In genomic region chr19:18192673-18193387, GRCh38 we compare ENCODE assay signal across 8 cellular contexts. TPM values are rescaled to one million over a fixed set of nuclear protein-coding genes. Genes with fewer than 3 reads are reported as not detected.
DNase-seq lines count a peak whose midpoint lies in the region; ATAC-seq and TF ChIP-seq lines count a peak whose summit lies in the region.

TSS of gene MPV17L2 (plus strand) at chr19:18193218. CDS start at chr19:18193282, 64 bp downstream.

- H3K36me3 Mint-ChIP-seq in HFFc6 (ENCODE audit: low read depth) = no peaks in the 10 kb centered on the region

- H3K9ac ChIP-seq in SK-N-MC (ENCODE audit: insufficient read length) = peak within 1 kb of the TSS; percentile 82

- H3K4me1 ChIP-seq in gastroesophageal sphincter = peaks cover 0 to 44% (median 16%) of the 10 kb centered on the region in 3 donors
- peaks cover 26 to 31% of the 10 kb centered on the region in 2 experiments for H3K4me1 ChIP-seq in neutrophil (ENCODE audit: control insufficient read depth in 1 of 2, insufficient read depth in 1 of 2, low read depth in 1 of 2, low read length in 1 of 2)

- no peak for TF ChIP-seq EP300 in gastroesophageal sphincter (IDR thresholded peaks at IDR 0.05)

- H3K36me3 ChIP-seq in SK-N-MC (ENCODE audit: insufficient read depth, low read length) (peaks cover under 1% of the 10 kb centered on the region; the same call in 1 of the 2 replicates), gastroesophageal sphincter (peaks cover 0 to 23% of the 10 kb centered on the region in 2 donors), neutrophil (peaks cover 14% of the 10 kb centered on the region)

- H3K27ac Mint-ChIP-seq in HFFc6 = peak within 1 kb of the TSS; percentile 97

- H3K27me3 ChIP-seq in gastroesophageal sphincter = no peaks in the 10 kb centered on the region
- no peaks in the 10 kb centered on the region for H3K27me3 ChIP-seq in neutrophil

- H3K9me3 Mint-ChIP-seq in HFFc6 = no peaks in the 10 kb centered on the region

- peak within 1 kb of the TSS; percentile 78 for H3K27ac ChIP-seq in SK-N-MC
- peak within 1 kb of the TSS; percentile 96 to 99 (median 96) for H3K27ac ChIP-seq in gastroesophageal sphincter
- peak within 1 kb of the TSS; percentile 91 for H3K27ac ChIP-seq in neutrophil
- peak within 1 kb of the TSS; percentile 78 for H3K27ac ChIP-seq in substantia nigra (ENCODE audit: low read depth, low read length, poor library complexity, severe bottlenecking)

- TF ChIP-seq POLR2A in NB4 (IDR thresholded peaks at IDR 0.05; ENCODE audit: extremely low read depth, insufficient read length) = peak; percentile 41
- peak; percentile 91 to 92 for TF ChIP-seq POLR2A in gastroesophageal sphincter (IDR thresholded peaks at IDR 0.05)

- ATAC-seq in gastroesophageal sphincter = peak; percentile 95

- H3K27me3 Mint-ChIP-seq in HFFc6 (ENCODE audit: insufficient read depth) = peaks cover 8% of the 10 kb centered on the region

- WGBS in gastroesophageal sphincter (ENCODE audit: low coverage in 1 of 2), 2 donors = 0% methylated on average over 9 to 25 of the region's 74 CpGs

- H3K4me3 ChIP-seq in NB4 (ENCODE audit: low read depth, low read length) (peak within 1 kb of the TSS; percentile 69), SK-N-MC (peak within 1 kb of the TSS; percentile 93), gastroesophageal sphincter (peak within 1 kb of the TSS; percentile 72 to 85), neutrophil (ENCODE audit: low read depth in 1 of 2, low read length in 1 of 2) (peak within 1 kb of the TSS; percentile 77 to 79)

- H3K4me3 Mint-ChIP-seq in HFFc6 = peak within 1 kb of the TSS; percentile 98

- H3K9me3 ChIP-seq in SK-N-MC (ENCODE audit: low read depth, low read length) = no peaks in the 10 kb centered on the region
- no peaks in the 10 kb centered on the region for H3K9me3 ChIP-seq in gastroesophageal sphincter
- H3K9me3 ChIP-seq in neutrophil = no peaks in the 10 kb centered on the region

- TF ChIP-seq CTCF in HFFc6 (IDR thresholded peaks at IDR 0.05) (no peak), NB4 (IDR thresholded peaks at IDR 0.05; ENCODE audit: low read depth, low read length) (no peak), gastroesophageal sphincter (IDR thresholded peaks at IDR 0.05) (peak in 1 of 4 experiments; percentile 2), neutrophil (IDR thresholded peaks at IDR 0.05) (peak; percentile 44)

- peaks cover 18% of the 10 kb centered on the region for H3K4me1 Mint-ChIP-seq in HFFc6 (ENCODE audit: low read depth)

- DNase-seq in GM03348 (ENCODE audit: low spot score) (peak; percentile 98), HFFc6 (peak; percentile 100), NB4 (ENCODE audit: low read depth) (peak; percentile 100), SK-N-MC (ENCODE audit: low read depth, low spot score) (peak; percentile 99), substantia nigra (lab: John Stamatoyannopoulos, UW) (peak; percentile 76 to 100 (median 100))
- DNase-seq in activated naive CD4-positive, alpha-beta T cell treated with anti-CD3 and anti-CD28 coated beads, Interleukin-2, amount 50 U/mL, for 16 hours = peak; percentile 99

RNA-seq across cellular contexts. Expression of gene MPV17L2, which starts in this region (rescaled TPM):
- 10 to 100 TPM in 5 of 6 experiments, 1 to 10 TPM in 1; 9.7 to 14.9 (median 13.1) TPM for total RNA-seq in HFFc6 (2021; fragmentation: NEBNext Ultra II Directional; extraction: Animal tissue kit (Norgen Biotek cat#: 25700))
- 10 to 100 TPM; 13.8 to 30.7 (median 22.4) TPM for total RNA-seq in gastroesophageal sphincter

Comparison
In these comparisons a context has a peak if more than half of its experiments do, and no peak if none do; other contexts are left out.
1. Peak in every context shown above with its lines: DNase-seq, ATAC-seq, H3K4me3 ChIP-seq and H3K27ac ChIP-seq.